10 cellular contexts compared by ENCODE assay signal in genomic region chr3:188390775-188391443, GRCh38.
A peak's percentile ranks its signal among the peaks of the same experiment; 100 is the strongest.
DNase-seq lines count a peak whose midpoint lies in the region; ATAC-seq and TF ChIP-seq lines count a peak whose summit lies in the region.
"Had no signal": no experiment of that assay in that cellular context is flagged by ENCODE, and none has a peak within 500 bp of the region (broad histone marks: within the 10 kb centered on the region; RNA-seq: fewer than 3 reads in every experiment).

No MANE protein-coding gene starts in this region.

- H3K4me1 ChIP-seq in mammary epithelial cell (ENCODE audit: insufficient read depth, low read length) (peaks cover 37% of the 10 kb centered on the region), right lobe of liver (peaks cover 0 to 37% (median 17%) of the 10 kb centered on the region in 4 donors), stomach smooth muscle (ENCODE audit: control insufficient read depth, insufficient read depth, low read length) (peaks cover 35% of the 10 kb centered on the region)

- H3K27ac Mint-ChIP-seq in T-helper 1 cell treated with Interleukin-12 subunit alpha and Interleukin-12 subunit beta and Interleukin-4 antibody, amounts not matched to agents 30 μg/mL and 1 μg/mL, for 36 hours, result peak overlapping the region; percentile 31

- in situ Hi-C loops in mammary epithelial cell (cut with MboI; ENCODE audit: low sequenced_read_pairs in 2 of 2), result loop anchor here in 1 of 2 donors (25.0 kb wide), 1 partner anchor 654 kb away; the partner anchor contains the start of gene BCL6

- peak overlapping the region; percentile 75 for H2AFZ ChIP-seq in mammary epithelial cell (ENCODE audit: low read depth, low read length)

- H3K9me3 ChIP-seq in mammary epithelial cell (replicated peaks; ENCODE audit: insufficient read depth, low read length) (no peaks in the 10 kb centered on the region), right lobe of liver (no peaks in the 10 kb centered on the region), stomach smooth muscle (ENCODE audit: control insufficient read depth in 2 of 2, low read length in 2 of 2) (no peaks in the 10 kb centered on the region)

- no peak for TF ChIP-seq CTCF in mammary epithelial cell (conservative IDR thresholded peaks at IDR 0.05 in 1 of 2, IDR thresholded peaks at IDR 0.05 in 1 of 2; ENCODE audit: extremely low read depth in 1 of 2, insufficient read depth in 1 of 2, low read depth in 1 of 2, low read length in 2 of 2)
- TF ChIP-seq CTCF in right lobe of liver (IDR thresholded peaks at IDR 0.05), result no peak
- no peak for TF ChIP-seq CTCF in dorsolateral prefrontal cortex (IDR thresholded peaks at IDR 0.05 in 54 of 56, conservative IDR thresholded peaks at IDR 0.05 in 2 of 56; ENCODE audit: low read depth in 1 of 56, partially characterized antibody in 56 of 56)

- no peak overlapping the region for H3K4me3 ChIP-seq in mammary epithelial cell (replicated peaks in 1 of 3; ENCODE audit: insufficient read depth in 1 of 3, low read depth in 2 of 3, low read length in 3 of 3)
- H3K4me3 ChIP-seq in right lobe of liver, result no peak overlapping the region
- no peak overlapping the region for H3K4me3 ChIP-seq in stomach smooth muscle (ENCODE audit: low read length in 2 of 2)
- H3K4me3 ChIP-seq in dorsolateral prefrontal cortex, result no peak overlapping the region

- H3K9ac ChIP-seq in mammary epithelial cell (ENCODE audit: insufficient read depth, low read length) (peak overlapping the region; percentile 79), stomach smooth muscle (ENCODE audit: low read length in 2 of 2) (no peak overlapping the region)

- dilution Hi-C loops in mammary epithelial cell (cut with HindIII; ENCODE audit: low sequenced_read_pairs), result no loop called here

- H3K36me3 Mint-ChIP-seq in T-helper 1 cell treated with Interleukin-12 subunit alpha and Interleukin-12 subunit beta and Interleukin-4 antibody, amounts not matched to agents 30 μg/mL and 1 μg/mL, for 36 hours (ENCODE audit: low read depth), result peaks cover 5% of the 10 kb centered on the region

- H3K4me1 Mint-ChIP-seq in T-helper 1 cell treated with Interleukin-12 subunit alpha and Interleukin-12 subunit beta and Interleukin-4 antibody, amounts not matched to agents 30 μg/mL and 1 μg/mL, for 36 hours (ENCODE audit: low read depth), result peaks cover 18% of the 10 kb centered on the region

- WGBS in mammary epithelial cell (ENCODE audit: low coverage, missing lambda C conversion rate), result 13% methylated on average over 7 of the region's 8 CpGs
- 41% methylated on average over 4 of the region's 8 CpGs for WGBS in right lobe of liver (ENCODE audit: insufficient coverage, low coverage, low lambda C conversion rate, missing lambda C conversion rate)

- CTCF ChIA-PET in mammary epithelial cell (lab: Charles Lee; ENCODE audit: low non-redundant PET), result no interaction called here

- no peaks in the 10 kb centered on the region for H3K27me3 ChIP-seq in mammary epithelial cell (ENCODE audit: insufficient read depth, low read length)
- no peaks in the 10 kb centered on the region for H3K27me3 ChIP-seq in right lobe of liver
- no peaks in the 10 kb centered on the region for H3K27me3 ChIP-seq in stomach smooth muscle (ENCODE audit: control insufficient read depth in 1 of 2, insufficient read depth in 2 of 2, low read length in 2 of 2)
- no peaks in the 10 kb centered on the region for H3K27me3 ChIP-seq in dorsolateral prefrontal cortex

- H4K20me1 ChIP-seq in mammary epithelial cell (ENCODE audit: insufficient read depth, low read length), result no peaks in the 10 kb centered on the region

- intact Hi-C loops in mammary epithelial cell (cut with micrococcal nuclease), result loop anchor here (2.0 kb wide), 1 partner anchor 42 kb away; no protein-coding TSS in a partner anchor
- intact Hi-C loops in right lobe of liver (cut with DNase I), result no loop called here
- intact Hi-C loops in dorsolateral prefrontal cortex (cut with DNase I), result no loop called here

- peak in 2 of 4 donors; percentile 18 to 54 for ATAC-seq in right lobe of liver

- no peaks in the 10 kb centered on the region for H3K27me3 Mint-ChIP-seq in T-helper 1 cell treated with Interleukin-12 subunit alpha and Interleukin-12 subunit beta and Interleukin-4 antibody, amounts not matched to agents 30 μg/mL and 1 μg/mL, for 36 hours (ENCODE audit: low read depth)

- no peak overlapping the region for H3K4me3 Mint-ChIP-seq in T-helper 1 cell treated with Interleukin-12 subunit alpha and Interleukin-12 subunit beta and Interleukin-4 antibody, amounts not matched to agents 30 μg/mL and 1 μg/mL, for 36 hours
- H3K4me3 Mint-ChIP-seq: neural crest cell had no signal

- DNase-seq in T-helper 1 cell (no peak), mammary epithelial cell (no peak), right lobe of liver (no peak), SW480 (ENCODE audit: low spot score) (no peak), dorsolateral prefrontal cortex (no peak)
- DNase-seq in activated effector memory CD4-positive, alpha-beta T cell treated with Interleukin-2 at 50 U/mL for 16 hours, result no peak

- H3K4me2 ChIP-seq in mammary epithelial cell (ENCODE audit: insufficient read depth, low read depth, low read length), result peak overlapping the region; percentile 85

- H3K79me2 ChIP-seq in mammary epithelial cell (ENCODE audit: insufficient read depth, low read length), result peaks cover 33% of the 10 kb centered on the region

- H3K27ac ChIP-seq in mammary epithelial cell (ENCODE audit: insufficient read depth, low read depth, low read length) (peak overlapping the region; percentile 95), right lobe of liver (peak overlapping the region in 2 of 3 donors; percentile 11 to 18), stomach smooth muscle (ENCODE audit: low read length) (peak overlapping the region; percentile 19), dorsolateral prefrontal cortex (peak overlapping the region in 19 of 59 donors; percentile 7 to 61 (median 37))
- H3K27ac ChIP-seq: 22Rv1 had no signal

- H3K9me3 Mint-ChIP-seq in T-helper 1 cell treated with Interleukin-12 subunit alpha and Interleukin-12 subunit beta and Interleukin-4 antibody, amounts not matched to agents 30 μg/mL and 1 μg/mL, for 36 hours, result no peaks in the 10 kb centered on the region
- H3K9me3 Mint-ChIP-seq: neural crest cell had no signal

- H3K36me3 ChIP-seq in mammary epithelial cell (ENCODE audit: insufficient read depth, low read length), result no peaks in the 10 kb centered on the region
- H3K36me3 ChIP-seq in right lobe of liver, result no peaks in the 10 kb centered on the region
- no peaks in the 10 kb centered on the region for H3K36me3 ChIP-seq in stomach smooth muscle (ENCODE audit: control insufficient read depth in 2 of 2, insufficient read depth in 2 of 2, low read length in 2 of 2)

- no peak for TF ChIP-seq POLR2A in right lobe of liver (IDR thresholded peaks at IDR 0.05)

- BruUV-seq in mammary epithelial cell (replicated peaks; lab: Mats Ljungman, UMichigan), result no TSS peak
